ENCODE assay signal across 8 cellular contexts in the genomic region with DNA sequence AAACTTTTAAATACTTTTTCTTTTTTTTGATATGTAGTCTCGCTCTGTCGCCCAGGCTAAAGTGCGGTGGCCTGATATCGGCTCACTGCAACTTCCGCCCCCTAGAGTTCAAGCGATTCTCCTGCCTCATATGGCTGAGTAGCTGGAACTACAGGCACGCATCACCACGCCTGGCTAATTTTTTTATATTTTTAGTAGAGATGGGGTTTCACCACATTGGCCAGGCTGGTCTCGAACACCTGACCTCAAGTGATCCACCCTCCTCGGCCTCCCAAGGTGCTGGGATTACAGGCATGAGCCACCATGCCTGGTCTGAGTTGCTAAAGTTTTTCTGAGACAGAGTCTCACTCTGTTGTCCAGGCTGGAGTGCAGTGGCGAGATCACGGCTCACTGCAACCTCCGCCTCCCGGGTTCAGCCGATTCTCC. TPM values are rescaled to one million over a fixed set of nuclear protein-coding genes. Genes with fewer than 3 reads are reported as not detected.
DNase-seq lines count a peak whose midpoint lies in the region; ATAC-seq and TF ChIP-seq lines count a peak whose summit lies in the region.
"Not testable (repeated sequence)": the region's sequence is repeated elsewhere in the genome, so short reads cannot be mapped to it uniquely, and the experiment has no call there.

No MANE protein-coding gene starts in this region.

- peak; percentile 77 for TF ChIP-seq CTCF in H9 (conservative IDR thresholded peaks at IDR 0.05)
- peak; percentile 31; the same call in 1 of the 2 replicates for TF ChIP-seq CTCF in WERI-Rb-1 (IDR thresholded peaks at IDR 0.05; ENCODE audit: low read depth, low read length)
- TF ChIP-seq CTCF in kidney epithelial cell (IDR thresholded peaks at IDR 0.05; ENCODE audit: insufficient read depth, low read length, poor library complexity, severe bottlenecking): peak; percentile 6

- H3K27ac Mint-ChIP-seq in H9: not testable (repeated sequence)

- H3K36me3 ChIP-seq in WERI-Rb-1; kidney epithelial cell (ENCODE audit: control insufficient read depth, insufficient read depth, low read length): not testable (repeated sequence)

- not testable (repeated sequence) for H3K4me3 Mint-ChIP-seq in H9

- H3K4ac ChIP-seq in H9 (ENCODE audit: low read depth, low read length): not testable (repeated sequence)

- not testable (repeated sequence) for H2BK20ac ChIP-seq in H9 (ENCODE audit: low read depth, low read length, poor library complexity, severe bottlenecking)

- not testable (repeated sequence) for H3K4me3 ChIP-seq in Jurkat, Clone E6-1 (ENCODE audit: low read length); WERI-Rb-1 (ENCODE audit: low read depth, low read length); kidney epithelial cell (ENCODE audit: low read depth, low read length)

- H3K9me3 ChIP-seq in H9 (ENCODE audit: control insufficient read depth, low read depth, low read length); WERI-Rb-1 (ENCODE audit: severe bottlenecking): not testable (repeated sequence)

- not testable (repeated sequence) for H2BK12ac ChIP-seq in H9 (ENCODE audit: insufficient read length, low read depth, low read length)

- not testable (repeated sequence) for H2BK15ac ChIP-seq in H9 (ENCODE audit: low read depth, low read length)

- H3K56ac ChIP-seq in H9 (ENCODE audit: insufficient read length, low read depth, low read length): not testable (repeated sequence)

- H3K9me3 Mint-ChIP-seq in H9: not testable (repeated sequence)

- not testable (repeated sequence) for H3K4me1 ChIP-seq in H9 (ENCODE audit: insufficient read depth, low read length)

- H3K23ac ChIP-seq in H9 (ENCODE audit: insufficient read length, low read depth, low read length): not testable (repeated sequence)

- H3K27me3 Mint-ChIP-seq in H9 (ENCODE audit: low read depth): not testable (repeated sequence)

- H3K4me1 Mint-ChIP-seq in H9: not testable (repeated sequence)

- not testable (repeated sequence) for H2AFZ ChIP-seq in H9 (ENCODE audit: low read length)

- not testable (repeated sequence) for H3K23me2 ChIP-seq in H9 (ENCODE audit: insufficient read length, low read depth, low read length, poor library complexity, severe bottlenecking)

- H3K9ac ChIP-seq in H9 (ENCODE audit: extremely low read depth, insufficient read length, low read length): not testable (repeated sequence)

- in situ Hi-C loops in ACHN (cut with HindIII; ENCODE audit: low pct_ligation_motif_present, low pct_unique_long_range_greater_than_20kb, low sequenced_read_pairs): not testable (repeated sequence)

- not testable (repeated sequence) for H2AK5ac ChIP-seq in H9 (ENCODE audit: insufficient read length, low read length)

- WGBS in H9 (ENCODE audit: extremely low coverage, insufficient read length, low lambda C conversion rate): no CpG with 5 or more reads among the region's 15 CpGs

- not testable (repeated sequence) for H3K27ac ChIP-seq in H9 (ENCODE audit: insufficient read length, low read depth, low read length); WERI-Rb-1

- H3K18ac ChIP-seq in H9 (ENCODE audit: insufficient read length, low read depth, low read length): not testable (repeated sequence)

- ATAC-seq in GM18502 (IDR thresholded peaks at IDR 0.05; ENCODE audit: poor library complexity, unreplicated experiment) (peak; percentile 65), GM19452 (IDR thresholded peaks at IDR 0.05; ENCODE audit: unreplicated experiment) (peak; percentile 55), HG03064 (IDR thresholded peaks at IDR 0.05; ENCODE audit: low read depth, unreplicated experiment) (peak; percentile 48)

- not testable (repeated sequence) for H4K20me1 ChIP-seq in H9 (ENCODE audit: control insufficient read depth, insufficient read depth, insufficient read length)

- not testable (repeated sequence) for H2BK5ac ChIP-seq in H9 (ENCODE audit: insufficient read length, low read length)

- not testable (repeated sequence) for H4K91ac ChIP-seq in H9 (ENCODE audit: insufficient read length, low read depth, low read length)

- not testable (repeated sequence) for H3K36me3 Mint-ChIP-seq in H9 (ENCODE audit: insufficient read depth in 1 of 3, low read depth in 3 of 3)

- DNase-seq in ACHN (peak; percentile 17), H9 (peak; percentile 63)
- peak; percentile 9 for DNase-seq in Jurkat, Clone E6-1 (ENCODE audit: low read depth, low spot score)
- DNase-seq in WERI-Rb-1; kidney epithelial cell (ENCODE audit: low read depth): not testable (repeated sequence)

- H4K5ac ChIP-seq in H9 (ENCODE audit: insufficient read length, low read depth, low read length): not testable (repeated sequence)

- not testable (repeated sequence) for H3K79me1 ChIP-seq in H9 (ENCODE audit: insufficient read depth, low read depth, low read length, poor library complexity, severe bottlenecking)

- not testable (repeated sequence) for H3K4me2 ChIP-seq in H9 (ENCODE audit: insufficient read depth, insufficient read length, low read length)

- not testable (repeated sequence) for H3K27me3 ChIP-seq in H9 (ENCODE audit: insufficient read depth, low read length); WERI-Rb-1 (ENCODE audit: insufficient read depth, low read depth, severe bottlenecking); kidney epithelial cell (ENCODE audit: control insufficient read depth, insufficient read depth, low read length)

- not testable (repeated sequence) for H3K14ac ChIP-seq in H9 (ENCODE audit: insufficient read depth, low read length)

- not testable (repeated sequence) for H4K8ac ChIP-seq in H9 (replicated peaks; ENCODE audit: insufficient read length, low read depth, low read length)

- not testable (repeated sequence) for H2BK120ac ChIP-seq in H9 (ENCODE audit: low read depth, low read length, poor library complexity, severe bottlenecking)

- H3K79me2 ChIP-seq in H9 (ENCODE audit: insufficient read depth, low read length): not testable (repeated sequence)

- H3T11ph ChIP-seq in H9 (ENCODE audit: low read length): not testable (repeated sequence)

RNA-seq across cellular contexts. Expression of a gene that starts 3.3 kb away (rescaled TPM):
- 13.6 TPM in 2 replicates for total RNA-seq in H9 (2021)
- 67.9 TPM for polyA plus RNA-seq in Jurkat, Clone E6-1 (2012; ENCODE audit: insufficient read depth, insufficient read length)
- total RNA-seq in kidney epithelial cell: 21.4 and 27.6 TPM in 2 replicates

RNA-seq across cellular contexts. Expression of a gene that starts 7.7 kb away (rescaled TPM):
- total RNA-seq in H9 (2021) (72.9 and 73.5 TPM in 2 replicates), kidney epithelial cell (66.3 and 71.8 TPM in 2 replicates)
- polyA plus RNA-seq in Jurkat, Clone E6-1 (2012; ENCODE audit: insufficient read depth, insufficient read length): 82.0 TPM

RNA-seq across cellular contexts. Expression of a gene that starts 40.0 kb away (rescaled TPM):
- 121 and 128 TPM in 2 replicates for total RNA-seq in H9 (2021)
- polyA plus RNA-seq in Jurkat, Clone E6-1 (2012; ENCODE audit: insufficient read depth, insufficient read length): 111 TPM
- 100.0 and 113 TPM in 2 replicates for total RNA-seq in kidney epithelial cell

Comparison
In these comparisons a context has a peak if more than half of its experiments do, and no peak if none do; other contexts are left out.
1. CTCF ChIP-seq: peak in every context shown above with its lines; median percentile 77 in H9; 31 in WERI-Rb-1; 6 in kidney epithelial cell.